ENCODE assay signal across 10 cellular contexts in the genomic region with DNA sequence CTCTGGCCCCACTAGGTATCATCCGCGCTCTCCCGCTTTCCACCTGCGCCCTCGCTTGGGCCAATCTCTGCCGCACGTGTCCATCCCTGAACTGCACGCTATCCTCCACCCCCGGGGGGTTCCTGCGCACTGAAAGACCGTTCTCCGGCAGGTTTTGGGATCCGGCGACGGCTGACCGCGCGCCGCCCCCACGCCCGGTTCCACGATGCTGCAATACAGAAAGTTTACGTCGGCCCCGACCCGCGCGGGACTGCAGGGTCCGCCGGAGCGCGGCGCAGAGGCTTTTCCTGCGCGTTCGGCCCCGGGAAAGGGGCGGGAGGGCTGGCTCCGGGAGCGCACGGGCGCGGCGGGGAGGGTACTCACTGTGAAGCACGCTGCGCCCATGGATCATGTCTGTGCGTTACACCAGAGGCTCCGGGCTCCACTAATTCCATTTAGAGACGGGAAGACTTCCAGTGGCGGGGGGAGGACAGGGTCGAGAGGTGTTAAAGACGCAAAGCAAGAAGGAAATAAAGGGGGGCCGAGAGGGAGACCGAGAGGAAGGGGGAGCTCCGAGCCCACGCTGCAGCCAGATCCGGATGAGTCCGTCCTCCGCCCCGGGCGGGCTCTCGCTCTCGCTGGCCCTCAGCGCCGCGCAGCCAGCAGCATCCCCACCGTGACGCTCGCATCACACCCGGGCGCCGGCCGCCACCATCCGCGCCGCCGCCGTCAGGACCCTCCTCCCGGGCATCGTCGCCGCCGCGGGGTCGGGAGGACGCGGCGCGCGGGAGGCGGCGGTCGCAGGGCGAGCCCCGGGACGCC. TPM values are rescaled to one million over a fixed set of nuclear protein-coding genes. Genes with fewer than 3 reads are reported as not detected.
DNase-seq lines count a peak whose midpoint lies in the region; TF ChIP-seq lines count a peak whose summit lies in the region.
"Had no signal": no experiment of that assay in that cellular context is flagged by ENCODE, and none has a peak within 500 bp of the region (broad histone marks: within the 10 kb centered on the region; RNA-seq: fewer than 3 reads in every experiment).

No MANE protein-coding gene starts in this region.

- peaks cover 0 to 18% (median 0%) of the 10 kb centered on the region in 4 donors for H3K9me3 ChIP-seq in stomach
- H3K9me3 ChIP-seq in HAP-1: no peaks in the 10 kb centered on the region

- TF ChIP-seq CTCF in fibroblast of mammary gland (conservative IDR thresholded peaks at IDR 0.05; ENCODE audit: control insufficient read depth, insufficient read depth, low read depth, low read length) (no peak), stomach (IDR thresholded peaks at IDR 0.05) (no peak)

- in situ Hi-C loops in G401 (cut with HindIII; ENCODE audit: low sequenced_read_pairs): no loop called here
- in situ Hi-C loops in HAP-1 (cut with MboI; ENCODE audit: low sequenced_read_pairs): no loop called here

- H3K27ac ChIP-seq in stomach: no peak overlapping the region
- H3K27ac ChIP-seq: BLaER1, KMS-11 had no signal

- WGBS in stomach, 5 donors: 2 to 9% (median 4%) methylated on average over 27 to 96 of the region's 96 CpGs

- DNase-seq in NCI-H2196 treated with DMSO at 0.1 percent for 48 hours (lab: John Stamatoyannopoulos, UW; ENCODE audit: unreplicated experiment): peak; percentile 64
- DNase-seq in NCI-H2196 (lab: John Stamatoyannopoulos, UW; ENCODE audit: unreplicated experiment): no peak
- peak; percentile 56 for DNase-seq in NCI-H345 (lab: John Stamatoyannopoulos, UW)
- no peak for DNase-seq in fibroblast of mammary gland (ENCODE audit: low read depth)
- DNase-seq in stomach: no peak
- no peak for DNase-seq in G401 (ENCODE audit: low spot score)
- DNase-seq in stimulated activated CD4-positive, alpha-beta T cell treated with anti-CD3 and anti-CD28 coated beads, Interleukin-4, amount 100 ng/mL, for 4 hours: no peak
- no peak for DNase-seq in HAP-1 (ENCODE audit: low spot score in 2 of 2)

- H3K4me3 ChIP-seq in fibroblast of mammary gland (ENCODE audit: control insufficient read depth, low read depth, low read length) (peak overlapping the region; percentile 6), stomach (peak overlapping the region; percentile 1 to 35 (median 27)), HAP-1 (no peak overlapping the region)
- H3K4me3 ChIP-seq: BLaER1 had no signal

- H3K27me3 ChIP-seq in stomach (peaks cover 3 to 65% (median 28%) of the 10 kb centered on the region in 3 donors), HAP-1 (ENCODE audit: low read depth) (no peaks in the 10 kb centered on the region)
- H3K27me3 ChIP-seq: BLaER1 had no signal

- TF ChIP-seq EP300 in stomach (IDR thresholded peaks at IDR 0.05): no peak

- TF ChIP-seq POLR2A in stomach (IDR thresholded peaks at IDR 0.05): no peak

- no peaks in the 10 kb centered on the region for H3K36me3 ChIP-seq in stomach
- no peaks in the 10 kb centered on the region for H3K36me3 ChIP-seq in HAP-1 (replicated peaks)
- H3K36me3 ChIP-seq: BLaER1 had no signal

- peaks cover 0 to 30% (median 21%) of the 10 kb centered on the region in 4 donors for H3K4me1 ChIP-seq in stomach
- no peaks in the 10 kb centered on the region for H3K4me1 ChIP-seq in HAP-1
- H3K4me1 ChIP-seq: BLaER1 had no signal

- intact Hi-C loops in stomach (cut with DNase I; ENCODE audit: low total_unique reads): no loop called here

RNA-seq across cellular contexts. Expression of a gene that starts 0.7 kb away (rescaled TPM):
- 1 to 10 TPM in 2 of 5 donors, under 1 TPM in 1, not detected in 2; 0.73 to 8.8 (median 1.2) TPM for total RNA-seq in stomach
- under 1 TPM; 0.06 to 0.33 (median 0.31) TPM for polyA plus RNA-seq in stomach
- total RNA-seq in G401 (2014; rRNA removed; shearing (Covaris generic)): not detected in 2 replicates

Comparison
In these comparisons a context has a peak if more than half of its experiments do, and no peak if none do; other contexts are left out.
1. DNase-seq: peak in NCI-H2196 treated with DMSO at 0.1 percent for 48 hours (single experiment) and NCI-H345 (single experiment); none in NCI-H2196 (single experiment), fibroblast of mammary gland (single experiment), stomach (single experiment), G401 (single experiment), stimulated activated CD4-positive, alpha-beta T cell treated with anti-CD3 and anti-CD28 coated beads, Interleukin-4, amount 100 ng/mL, for 4 hours (0 of 2) and HAP-1 (0 of 2).